ENCODE assay signal across 8 cellular contexts in the genomic region with DNA sequence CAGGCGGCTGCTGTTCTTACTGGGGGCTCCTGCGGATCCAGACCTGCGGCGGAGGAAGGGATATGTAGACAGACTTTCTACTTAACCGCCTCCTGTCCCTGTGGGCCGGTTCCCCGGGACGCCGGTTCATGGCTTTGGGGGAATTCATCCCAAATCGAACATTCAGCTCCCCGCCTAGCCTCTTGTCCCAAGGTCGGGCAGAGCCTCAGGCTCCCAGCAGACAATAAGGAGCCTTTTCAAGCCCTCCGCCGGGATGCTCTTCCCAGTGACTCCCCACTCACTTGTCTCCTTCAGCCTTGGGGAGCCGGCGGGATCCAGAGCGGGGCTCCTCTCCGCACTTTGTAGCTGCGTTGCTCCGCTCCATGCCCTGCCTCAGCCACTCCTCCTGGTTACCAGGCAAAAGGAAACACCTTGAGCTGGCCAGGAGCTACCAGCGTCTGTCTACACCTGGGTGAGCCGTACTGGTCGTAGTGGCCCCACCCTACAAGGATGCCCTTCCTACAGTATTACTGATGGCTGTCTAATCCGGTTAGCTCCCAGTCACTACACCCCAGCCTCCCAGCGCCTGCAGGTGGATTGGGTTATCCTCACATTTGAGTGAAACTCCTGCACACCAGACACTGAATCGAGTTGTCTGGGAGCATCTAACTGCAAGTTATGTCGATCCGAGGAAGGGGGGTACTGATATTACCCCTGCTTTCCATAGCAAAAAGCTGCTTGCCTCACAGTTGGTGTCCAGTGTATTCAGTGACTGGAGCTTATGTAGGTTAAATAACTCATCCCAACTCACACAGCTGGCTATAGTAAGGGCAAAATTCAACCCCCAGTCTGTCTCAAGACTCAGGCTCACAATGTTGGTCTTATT. TPM values are rescaled to one million over a fixed set of nuclear protein-coding genes. Genes with fewer than 3 reads are reported as not detected.
DNase-seq lines count a peak whose midpoint lies in the region; ATAC-seq and TF ChIP-seq lines count a peak whose summit lies in the region.

A gene with protein sequence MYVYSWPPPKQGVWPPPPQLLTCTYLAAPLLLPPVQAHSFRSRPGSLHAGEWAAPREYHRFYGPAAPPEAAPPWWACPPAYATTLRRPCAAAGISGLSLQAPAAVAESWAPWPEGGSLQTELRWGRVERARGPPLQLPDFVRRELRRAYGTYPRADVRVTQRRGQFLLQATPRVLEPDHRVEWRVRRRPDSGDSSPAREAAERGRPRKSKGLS (minus strand): TSS at position 439 of the 865 bp plus-strand sequence. CDS start 450 bp downstream, outside the sequence.

- H3K9me3 ChIP-seq in adrenal gland (replicated peaks in 1 of 3) = no peaks in the 10 kb centered on the region
- no peaks in the 10 kb centered on the region for H3K9me3 ChIP-seq in left lung
- no peaks in the 10 kb centered on the region for H3K9me3 ChIP-seq in testis

- H3K4me1 ChIP-seq in adrenal gland (replicated peaks in 1 of 2) = peaks cover 4 to 29% of the 10 kb centered on the region in 2 donors
- peaks cover 12 to 70% of the 10 kb centered on the region in 2 donors for H3K4me1 ChIP-seq in left lung
- peaks cover 7% of the 10 kb centered on the region for H3K4me1 ChIP-seq in testis

- H3K36me3 ChIP-seq in adrenal gland (replicated peaks in 1 of 2) = no peaks in the 10 kb centered on the region
- no peaks in the 10 kb centered on the region for H3K36me3 ChIP-seq in left lung
- no peaks in the 10 kb centered on the region for H3K36me3 ChIP-seq in testis (ENCODE audit: low read depth, missing control alignments)

- H3K4me3 ChIP-seq in AG09309 (ENCODE audit: control insufficient read depth, low read depth, low read length) (peak within 1 kb of the TSS; percentile 61), adrenal gland (peak within 1 kb of the TSS; percentile 46 to 96 (median 76)), left lung (peak within 1 kb of the TSS; percentile 49 to 79), testis (peak within 1 kb of the TSS; percentile 72 to 88)

- 21 to 55% (median 26%) methylated on average over 12 to 28 of the region's 28 CpGs for WGBS in adrenal gland, 4 donors
- 24 to 30% methylated on average over 16 to 28 of the region's 28 CpGs for WGBS in testis, 2 donors

- TF ChIP-seq CTCF in AG09309 (IDR thresholded peaks at IDR 0.05; ENCODE audit: control insufficient read depth, insufficient read depth, low read depth, low read length, missing control alignments) (no peak), adrenal gland (IDR thresholded peaks at IDR 0.05) (no peak), left lung (IDR thresholded peaks at IDR 0.05) (no peak), testis (IDR thresholded peaks at IDR 0.05) (no peak)

- intact Hi-C loops in adrenal gland (cut with DNase I) (no loop called here), left lung (cut with DNase I) (no loop called here), testis (cut with DNase I; ENCODE audit: low total_unique reads) (no loop called here)

- TF ChIP-seq POLR2A in adrenal gland (IDR thresholded peaks at IDR 0.05) (no peak), testis (IDR thresholded peaks at IDR 0.05) (no peak)

- H3K27ac ChIP-seq in adrenal gland = peak within 1 kb of the TSS; percentile 30 to 96 (median 83)
- peak within 1 kb of the TSS; percentile 83 to 88 for H3K27ac ChIP-seq in left lung
- H3K27ac ChIP-seq in testis = peak within 1 kb of the TSS; percentile 18 to 64

- H3K27me3 ChIP-seq in adrenal gland (no peaks in the 10 kb centered on the region), left lung (no peaks in the 10 kb centered on the region), testis (no peaks in the 10 kb centered on the region)

- ATAC-seq in left lung = peak; percentile 44
- ATAC-seq in HG03342 (IDR thresholded peaks at IDR 0.05; ENCODE audit: unreplicated experiment) = no peak

- no peak for DNase-seq in AG09309 (ENCODE audit: low read depth)
- DNase-seq in HK-2 (ENCODE audit: unreplicated experiment) = peak; percentile 45
- DNase-seq in adrenal gland = peak in 2 of 7 donors; percentile 26 to 66
- DNase-seq in left lung = peak; percentile 59 to 79
- DNase-seq in testis = no peak
- DNase-seq in NCI-H1436 (lab: John Stamatoyannopoulos, UW) = no peak
- no peak for DNase-seq in GDM1 (lab: John Stamatoyannopoulos, UW)

RNA-seq across cellular contexts. Expression of the gene that starts here (rescaled TPM):
- total RNA-seq in adrenal gland = under 1 TPM in 3 of 8 donors, not detected in 5; 0.14 to 0.28 (median 0.18) TPM
- polyA plus RNA-seq in adrenal gland = under 1 TPM in 2 of 3 donors, not detected in 1; 0.24 TPM
- total RNA-seq in left lung = 1 to 10 TPM; 5.6 to 7.3 TPM
- 1 to 10 TPM in 1 of 2 donors, under 1 TPM in 1; 0.55 to 1.3 TPM for total RNA-seq in testis
- 0.29 TPM for polyA plus RNA-seq in testis (ENCODE audit: insufficient read depth, low read depth, low replicate concordance)

Comparison
In these comparisons a context has a peak if more than half of its experiments do, and no peak if none do; other contexts are left out.
1. DNase-seq: peak in HK-2 (single experiment) and left lung (2 of 2); none in AG09309 (single experiment), testis (single experiment), NCI-H1436 (single experiment) and GDM1 (single experiment).
2. Peak in every context shown above with its lines, with median percentiles within 50 percentile points of each other: H3K4me3 ChIP-seq and H3K27ac ChIP-seq.